14 cellular contexts compared by ENCODE assay signal in genomic region chr10:46542567-46543323, GRCh38. TPM values are rescaled to one million over a fixed set of nuclear protein-coding genes. Genes with fewer than 3 reads are reported as not detected.
A peak's percentile ranks its signal among the peaks of the same experiment; 100 is the strongest.
DNase-seq lines count a peak whose midpoint lies in the region; ATAC-seq and TF ChIP-seq lines count a peak whose summit lies in the region.
"Had no signal": no experiment of that assay in that cellular context is flagged by ENCODE, and none has a peak within 500 bp of the region (broad histone marks: within the 10 kb centered on the region; RNA-seq: fewer than 3 reads in every experiment).

No MANE protein-coding gene starts in this region.

- H3K4me3 ChIP-seq in SJSA1 (no peak overlapping the region), left lung (no peak overlapping the region), stomach smooth muscle (ENCODE audit: low read length in 2 of 2) (no peak overlapping the region)
- H3K4me3 ChIP-seq: esophagus squamous epithelium, hepatocyte had no signal

- peaks cover 58% of the 10 kb centered on the region for H3K27me3 Mint-ChIP-seq in activated naive CD4-positive, alpha-beta T cell treated with anti-CD3 and anti-CD28 coated beads, Interleukin-2, amount 10 ng/mL, durations not matched to agents 7 days and 5 days
- H3K27me3 Mint-ChIP-seq in stimulated activated memory B cell treated with anti-CD40 and anti-IgM and Interleukin-4, amounts not matched to agents 10 μg/mL and 1 μg/mL and 100 μg/mL, for 72 hours: peaks cover 11% of the 10 kb centered on the region

- H3K9ac ChIP-seq in stomach smooth muscle (ENCODE audit: low read length in 2 of 2): peak overlapping the region in 1 of 2 donors; percentile 13

- CTCF ChIA-PET in activated naive CD4-positive, alpha-beta T cell treated with anti-CD3 and anti-CD28 coated beads, Interleukin-2, amount 10 ng/mL, durations not matched to agents 7 days and 5 days (lab: Charles Lee): interaction anchor here (1.6 kb wide), 1 partner anchor 10 kb away, joined by 3 read pairs; no protein-coding TSS in a partner anchor

- no peak for ATAC-seq in activated naive CD4-positive, alpha-beta T cell treated with anti-CD3 and anti-CD28 coated beads, Interleukin-2, amount 50 U/mL, for 72 hours
- no peak for ATAC-seq in left lung
- ATAC-seq in stimulated activated memory B cell treated with anti-CD40 and anti-IgM and Interleukin-4, amounts not matched to agents 10 μg/mL and 1 μg/mL and 100 μg/mL, for 72 hours: no peak

- H3K4me3 Mint-ChIP-seq in activated naive CD4-positive, alpha-beta T cell treated with anti-CD3 and anti-CD28 coated beads, Interleukin-2, amount 10 ng/mL, durations not matched to agents 7 days and 5 days: no peak overlapping the region
- no peak overlapping the region for H3K4me3 Mint-ChIP-seq in stimulated activated memory B cell treated with anti-CD40 and anti-IgM and Interleukin-4, amounts not matched to agents 10 μg/mL and 1 μg/mL and 100 μg/mL, for 72 hours
- H3K4me3 Mint-ChIP-seq: dendritic cell treated with granulocyte-macrophage colony-stimulating factor and Interleukin-4, amounts not matched to agents 40 ng/mL and 50 ng/mL, for 4 days had no signal

- H3K4me1 Mint-ChIP-seq in activated naive CD4-positive, alpha-beta T cell treated with anti-CD3 and anti-CD28 coated beads, Interleukin-2, amount 10 ng/mL, durations not matched to agents 7 days and 5 days: no peaks in the 10 kb centered on the region
- peaks cover 6% of the 10 kb centered on the region for H3K4me1 Mint-ChIP-seq in stimulated activated memory B cell treated with anti-CD40 and anti-IgM and Interleukin-4, amounts not matched to agents 10 μg/mL and 1 μg/mL and 100 μg/mL, for 72 hours

- TF ChIP-seq CTCF in left lung (IDR thresholded peaks at IDR 0.05): no peak

- no peak overlapping the region for H3K27ac Mint-ChIP-seq in activated naive CD4-positive, alpha-beta T cell treated with anti-CD3 and anti-CD28 coated beads, Interleukin-2, amount 10 ng/mL, durations not matched to agents 7 days and 5 days
- no peak overlapping the region for H3K27ac Mint-ChIP-seq in activated naive CD4-positive, alpha-beta T cell treated with anti-CD3 and anti-CD28 coated beads, Interleukin-2, amount 50 U/mL, for 72 hours
- H3K27ac Mint-ChIP-seq in stimulated activated memory B cell treated with anti-CD40 and anti-IgM and Interleukin-4, amounts not matched to agents 10 μg/mL and 1 μg/mL and 100 μg/mL, for 72 hours: no peak overlapping the region
- H3K27ac Mint-ChIP-seq: dendritic cell treated with granulocyte-macrophage colony-stimulating factor and Interleukin-4, amounts not matched to agents 40 ng/mL and 50 ng/mL, for 4 days had no signal

- no peaks in the 10 kb centered on the region for H3K9me3 Mint-ChIP-seq in activated naive CD4-positive, alpha-beta T cell treated with anti-CD3 and anti-CD28 coated beads, Interleukin-2, amount 10 ng/mL, durations not matched to agents 7 days and 5 days
- H3K9me3 Mint-ChIP-seq in activated naive CD4-positive, alpha-beta T cell treated with anti-CD3 and anti-CD28 coated beads, Interleukin-2, amount 50 U/mL, for 72 hours: no peaks in the 10 kb centered on the region
- no peaks in the 10 kb centered on the region for H3K9me3 Mint-ChIP-seq in stimulated activated memory B cell treated with anti-CD40 and anti-IgM and Interleukin-4, amounts not matched to agents 10 μg/mL and 1 μg/mL and 100 μg/mL, for 72 hours
- H3K9me3 Mint-ChIP-seq: dendritic cell treated with granulocyte-macrophage colony-stimulating factor and Interleukin-4, amounts not matched to agents 40 ng/mL and 50 ng/mL, for 4 days had no signal

- H3K27me3 ChIP-seq in SJSA1 (replicated peaks) (no peaks in the 10 kb centered on the region), left lung (peaks cover 0 to 25% of the 10 kb centered on the region in 2 donors), stomach smooth muscle (ENCODE audit: control insufficient read depth in 1 of 2, insufficient read depth in 2 of 2, low read length in 2 of 2) (peaks cover 3 to 44% of the 10 kb centered on the region in 2 donors)
- H3K27me3 ChIP-seq: hepatocyte had no signal

- intact Hi-C loops in left lung (cut with DNase I): no loop called here

- H3K36me3 ChIP-seq in SJSA1 (peaks cover 58% of the 10 kb centered on the region), left lung (no peaks in the 10 kb centered on the region), stomach smooth muscle (ENCODE audit: control insufficient read depth in 2 of 2, insufficient read depth in 2 of 2, low read length in 2 of 2) (no peaks in the 10 kb centered on the region)
- H3K36me3 ChIP-seq: esophagus squamous epithelium had no signal

- no peaks in the 10 kb centered on the region for H3K9me3 ChIP-seq in SJSA1 (replicated peaks)
- H3K9me3 ChIP-seq in left lung: no peaks in the 10 kb centered on the region
- H3K9me3 ChIP-seq in stomach smooth muscle (ENCODE audit: control insufficient read depth in 2 of 2, low read length in 2 of 2): no peaks in the 10 kb centered on the region
- H3K9me3 ChIP-seq: esophagus squamous epithelium had no signal

- H3K27ac ChIP-seq in SJSA1: peak overlapping the region; percentile 26; the same call in 1 of the 2 replicates
- no peak overlapping the region for H3K27ac ChIP-seq in left lung
- peak overlapping the region; percentile 18 for H3K27ac ChIP-seq in stomach smooth muscle (ENCODE audit: low read length)
- H3K27ac ChIP-seq: esophagus squamous epithelium, hepatocyte had no signal

- DNase-seq in activated naive CD4-positive, alpha-beta T cell treated with anti-CD3 and anti-CD28 coated beads, Interleukin-2, amount 10 ng/mL, durations not matched to agents 7 days and 5 days: peak; percentile 15
- no peak for DNase-seq in activated naive CD4-positive, alpha-beta T cell treated with anti-CD3 and anti-CD28 coated beads, Interleukin-2, amount 50 U/mL, for 72 hours (ENCODE audit: low spot score in 2 of 2)
- DNase-seq in SJSA1 (ENCODE audit: low read depth in 1 of 2, low spot score in 2 of 2) (peak in 1 of 2 experiments; percentile 45), left lung (peak; percentile 28 to 47), OCI-M2 (lab: John Stamatoyannopoulos, UW; ENCODE audit: unreplicated experiment) (no peak), GM19240 (ENCODE audit: insufficient read length, low spot score) (no peak)
- DNase-seq: esophagus squamous epithelium, NCI-H1694 had no signal

- H3K4me1 ChIP-seq in SJSA1 (replicated peaks): peaks cover 57% of the 10 kb centered on the region
- H3K4me1 ChIP-seq in left lung: peaks cover 5 to 6% of the 10 kb centered on the region in 2 donors
- peaks cover 57% of the 10 kb centered on the region for H3K4me1 ChIP-seq in stomach smooth muscle (ENCODE audit: control insufficient read depth, insufficient read depth, low read length)

- H3K36me3 Mint-ChIP-seq in activated naive CD4-positive, alpha-beta T cell treated with anti-CD3 and anti-CD28 coated beads, Interleukin-2, amount 10 ng/mL, durations not matched to agents 7 days and 5 days: no peaks in the 10 kb centered on the region
- peaks cover 5 to 6% of the 10 kb centered on the region in 2 donors for H3K36me3 Mint-ChIP-seq in activated naive CD4-positive, alpha-beta T cell treated with anti-CD3 and anti-CD28 coated beads, Interleukin-2, amount 50 U/mL, for 72 hours
- no peaks in the 10 kb centered on the region for H3K36me3 Mint-ChIP-seq in stimulated activated memory B cell treated with anti-CD40 and anti-IgM and Interleukin-4, amounts not matched to agents 10 μg/mL and 1 μg/mL and 100 μg/mL, for 72 hours

RNA-seq across cellular contexts. Expression of gene GPRIN2, which starts 13.7 kb away (rescaled TPM):
- not detected for total RNA-seq in activated naive CD4-positive, alpha-beta T cell treated with anti-CD3 and anti-CD28 coated beads, Interleukin-2, amount 50 U/mL, for 72 hours
- 0.42 and 1.3 TPM in 2 replicates for total RNA-seq in SJSA1 (2014; rRNA removed; shearing (Covaris generic))
- total RNA-seq in left lung: 10 to 100 TPM; 20.2 to 39.8 TPM
- total RNA-seq: LHCN-M2, NCI-H460 had no signal

RNA-seq across cellular contexts. Expression of gene SYT15, which starts 36.2 kb away (rescaled TPM):
- 1 to 10 TPM in 1 of 2 donors, under 1 TPM in 1; 0.27 to 1.4 TPM for total RNA-seq in activated naive CD4-positive, alpha-beta T cell treated with anti-CD3 and anti-CD28 coated beads, Interleukin-2, amount 50 U/mL, for 72 hours
- total RNA-seq in SJSA1 (2014; rRNA removed; shearing (Covaris generic)): 5.2 and 8.6 TPM in 2 replicates
- 10 to 100 TPM; 20.1 to 30.9 TPM for total RNA-seq in left lung

Comparison
In these comparisons a context has a peak if more than half of its experiments do, and no peak if none do; other contexts are left out.
1. DNase-seq: peak in activated naive CD4-positive, alpha-beta T cell treated with anti-CD3 and anti-CD28 coated beads, Interleukin-2, amount 10 ng/mL, durations not matched to agents 7 days and 5 days (single experiment) and left lung (2 of 2); none in activated naive CD4-positive, alpha-beta T cell treated with anti-CD3 and anti-CD28 coated beads, Interleukin-2, amount 50 U/mL, for 72 hours (0 of 2), OCI-M2 (single experiment) and GM19240 (single experiment).
2. H3K27ac ChIP-seq: peak in SJSA1 (single experiment) and stomach smooth muscle (single experiment); none in left lung (0 of 2).